25 cellular contexts compared by ENCODE assay signal in genomic region chr18:6751207-6751606, GRCh38. TPM values are rescaled to one million over a fixed set of nuclear protein-coding genes. Genes with fewer than 3 reads are reported as not detected.
DNase-seq lines count a peak whose midpoint lies in the region; ATAC-seq and TF ChIP-seq lines count a peak whose summit lies in the region.
"Had no signal": no experiment of that assay in that cellular context is flagged by ENCODE, and none has a peak within 500 bp of the region (broad histone marks: within the 10 kb centered on the region; RNA-seq: fewer than 3 reads in every experiment).

No MANE protein-coding gene starts in this region.

- H3K9me2 ChIP-seq in GM23338 (ENCODE audit: insufficient read depth) = no peaks in the 10 kb centered on the region

- H3K36me3 ChIP-seq in GM23338 (ENCODE audit: insufficient read depth) = no peaks in the 10 kb centered on the region
- no peaks in the 10 kb centered on the region for H3K36me3 ChIP-seq in brain microvascular endothelial cell (replicated peaks)
- H3K36me3 ChIP-seq in iPS-20b (ENCODE audit: insufficient read depth, low read depth, low read length) = no peaks in the 10 kb centered on the region
- no peaks in the 10 kb centered on the region for H3K36me3 ChIP-seq in psoas muscle (ENCODE audit: insufficient read depth in 1 of 2, low read depth in 1 of 2)
- H3K36me3 ChIP-seq: adrenal gland, tibial artery had no signal

- H3K9ac ChIP-seq in iPS-20b (ENCODE audit: low read depth, low read length) = peak overlapping the region; percentile 53; the same call in 1 of the 2 replicates
- H3K9ac ChIP-seq: parathyroid adenoma had no signal

- in situ Hi-C loops in brain microvascular endothelial cell (cut with HindIII; ENCODE audit: low pct_ligation_motif_present, low sequenced_read_pairs) = no loop called here

- no peak overlapping the region for H2AFZ ChIP-seq in GM23338
- H2AFZ ChIP-seq: parathyroid adenoma had no signal

- WGBS in psoas muscle, 3 donors = 41 to 56% (median 42%) methylated on average over 2 of the region's 2 CpGs

- H3K4me1 ChIP-seq in GM23338 (ENCODE audit: insufficient read depth) (peaks cover 15% of the 10 kb centered on the region; the same call in 1 of the 2 replicates), iPS-20b (ENCODE audit: insufficient read depth, low read length) (peaks cover 42% of the 10 kb centered on the region), psoas muscle (peaks cover 30% of the 10 kb centered on the region)
- H3K4me1 ChIP-seq: parathyroid adenoma, tibial artery had no signal

- H3K4me1 Mint-ChIP-seq in GM23338 = peaks cover 49% of the 10 kb centered on the region

- H4K20me1 ChIP-seq in GM23338 (replicated peaks; ENCODE audit: insufficient read depth) = no peaks in the 10 kb centered on the region

- peaks cover 11% of the 10 kb centered on the region for H3K9me3 Mint-ChIP-seq in GM23338

- H3K27ac Mint-ChIP-seq in GM23338 = peak overlapping the region; percentile 94

- intact Hi-C loops in psoas muscle (cut with DNase I) = loop anchor here in 1 of 2 donors (5.0 kb wide), 1 partner anchor 36 kb away; no protein-coding TSS in a partner anchor
- intact Hi-C loops in left colon (cut with DNase I, micrococcal nuclease) = no loop called here

- H3K27me3 ChIP-seq in GM23338 (ENCODE audit: insufficient read depth) (no peaks in the 10 kb centered on the region), brain microvascular endothelial cell (replicated peaks) (no peaks in the 10 kb centered on the region), iPS-20b (ENCODE audit: insufficient read depth, low read length) (no peaks in the 10 kb centered on the region), psoas muscle (ENCODE audit: insufficient read depth in 3 of 3, low read length in 2 of 3) (no peaks in the 10 kb centered on the region)
- H3K27me3 ChIP-seq: adrenal gland, tibial artery had no signal

- DNase-seq in GM23338 (ENCODE audit: low spot score) (no peak), brain microvascular endothelial cell (no peak), psoas muscle (no peak), ecto neural progenitor cell (ENCODE audit: low spot score) (no peak), left colon (no peak), NCI-H510A (lab: John Stamatoyannopoulos, UW) (no peak)
- DNase-seq in activated T-cell treated with anti-CD3 and anti-CD28 coated beads, Interleukin-2, amount 50 U/mL, for 48 hours = no peak
- DNase-seq: 8988T; activated CD8-positive, alpha-beta memory T cell treated with anti-CD3 and anti-CD28 coated beads, Interleukin-2, amount 50 U/mL, for 4 hours; activated gamma-delta T cell; AML-193; effector CD4-positive, alpha-beta T cell; H7; left ventricle myocardium superior; NCI-H1105; NCI-H2081; NK-92 treated with Interleukin-12 subunit alpha and Interleukin-12 subunit beta, amount 100 ng/mL, for 24 hours; stimulated activated naive CD8-positive, alpha-beta T cell treated with anti-CD3 and anti-CD28 coated beads, Interleukin-15, Interleukin-2, amounts not matched to agents 100 U/mL and 50 U/mL, for 24 hours; T-helper 2 cell; tibial artery had no signal

- H3K36me3 Mint-ChIP-seq in GM23338 (ENCODE audit: low read depth) = peaks cover 14% of the 10 kb centered on the region

- TF ChIP-seq CTCF in GM23338 (conservative IDR thresholded peaks at IDR 0.05; ENCODE audit: low read depth in 2 of 2) = no peak
- no peak for TF ChIP-seq CTCF in brain microvascular endothelial cell (IDR thresholded peaks at IDR 0.05; ENCODE audit: low read depth, low read length, missing control alignments)
- TF ChIP-seq CTCF in psoas muscle (IDR thresholded peaks at IDR 0.05) = no peak

- ATAC-seq in GM23338 (no peak), psoas muscle (no peak), left colon (no peak)
- ATAC-seq: left ventricle myocardium superior; stimulated activated naive CD8-positive, alpha-beta T cell treated with anti-CD3 and anti-CD28 coated beads, Interleukin-15, Interleukin-2, amounts not matched to agents 100 U/mL and 50 U/mL, for 24 hours had no signal

- H3F3A ChIP-seq in GM23338 (replicated peaks; ENCODE audit: low read depth) = no peaks in the 10 kb centered on the region

- H3K4me3 Mint-ChIP-seq in GM23338 = no peak overlapping the region

- H3K9me3 ChIP-seq in iPS-20b (ENCODE audit: insufficient read depth, low read depth, low read length) (0 out of 2 replicates have a peak, but pooled peaks cover 8% of the 10 kb centered on the region), psoas muscle (peaks cover 5% of the 10 kb centered on the region)
- H3K9me3 ChIP-seq: adrenal gland, tibial artery had no signal

- H3K79me2 ChIP-seq in GM23338 (replicated peaks; ENCODE audit: insufficient read depth) = no peaks in the 10 kb centered on the region
- H3K79me2 ChIP-seq: parathyroid adenoma had no signal

- peak overlapping the region; percentile 91; the same call in 1 of the 2 replicates for H3K27ac ChIP-seq in GM23338 (ENCODE audit: low read depth)
- peak overlapping the region; percentile 96 for H3K27ac ChIP-seq in brain microvascular endothelial cell
- H3K27ac ChIP-seq in iPS-20b (ENCODE audit: low read length) = peak overlapping the region; percentile 92
- H3K27ac ChIP-seq in psoas muscle = peak overlapping the region; percentile 30
- H3K27ac ChIP-seq: parathyroid adenoma, VCaP had no signal

- no peak overlapping the region for H3K4me3 ChIP-seq in GM23338
- no peak overlapping the region for H3K4me3 ChIP-seq in brain microvascular endothelial cell (ENCODE audit: low read depth, low read length)
- no peak overlapping the region for H3K4me3 ChIP-seq in iPS-20b (ENCODE audit: low read length)
- no peak overlapping the region for H3K4me3 ChIP-seq in psoas muscle
- H3K4me3 ChIP-seq: adrenal gland, SK-N-MC, tibial artery had no signal

- no peak overlapping the region for H3K4me2 ChIP-seq in GM23338

- no peaks in the 10 kb centered on the region for H3K27me3 Mint-ChIP-seq in GM23338 (ENCODE audit: insufficient read depth, low read depth, poor library complexity)

TF ChIP-seq in GM23338, 12 proteins besides CTCF, POLR2A, EP300 and RAD21 (continues in another document):
- TF ChIP-seq POLR2AphosphoS5 (IDR thresholded peaks at IDR 0.05; ENCODE audit: low read depth) (no peak), EZH2 (IDR thresholded peaks at IDR 0.05; ENCODE audit: low read depth, unreplicated experiment) (no peak), NANOG (IDR thresholded peaks at IDR 0.05; ENCODE audit: borderline replicate concordance) (no peak), ZNF331 (CRISPR knock-in tag; IDR thresholded peaks at IDR 0.05; ENCODE audit: low read depth) (no peak)

RNA-seq across cellular contexts. Expression of gene ARHGAP28, which starts 21.7 kb away (rescaled TPM):
- 9.6 and 12.2 TPM in 2 replicates for total RNA-seq in GM23338 (2014; rRNA removed; shearing (Covaris generic))
- polyA plus RNA-seq in GM23338 (2016; fragmentation: Nextera tagmentation; extraction: Ambion mirVana) (2.8 and 2.9 TPM in 2 replicates), psoas muscle (1 to 10 TPM in 1 of 3 donors, under 1 TPM in 2; 0.65 to 3.0 (median 0.79) TPM)
- total RNA-seq in psoas muscle (1 to 10 TPM; 2.1 to 8.8 (median 6.4) TPM), left colon (1 to 10 TPM; 2.1 to 6.5 TPM)

Comparison
In these comparisons a context has a peak if more than half of its experiments do, and no peak if none do; other contexts are left out.
1. H3K27ac ChIP-seq: peak in every context shown above with its lines; median percentile 96 in brain microvascular endothelial cell; 92 in iPS-20b; 91 in GM23338; 30 in psoas muscle.